In the genomic region with DNA sequence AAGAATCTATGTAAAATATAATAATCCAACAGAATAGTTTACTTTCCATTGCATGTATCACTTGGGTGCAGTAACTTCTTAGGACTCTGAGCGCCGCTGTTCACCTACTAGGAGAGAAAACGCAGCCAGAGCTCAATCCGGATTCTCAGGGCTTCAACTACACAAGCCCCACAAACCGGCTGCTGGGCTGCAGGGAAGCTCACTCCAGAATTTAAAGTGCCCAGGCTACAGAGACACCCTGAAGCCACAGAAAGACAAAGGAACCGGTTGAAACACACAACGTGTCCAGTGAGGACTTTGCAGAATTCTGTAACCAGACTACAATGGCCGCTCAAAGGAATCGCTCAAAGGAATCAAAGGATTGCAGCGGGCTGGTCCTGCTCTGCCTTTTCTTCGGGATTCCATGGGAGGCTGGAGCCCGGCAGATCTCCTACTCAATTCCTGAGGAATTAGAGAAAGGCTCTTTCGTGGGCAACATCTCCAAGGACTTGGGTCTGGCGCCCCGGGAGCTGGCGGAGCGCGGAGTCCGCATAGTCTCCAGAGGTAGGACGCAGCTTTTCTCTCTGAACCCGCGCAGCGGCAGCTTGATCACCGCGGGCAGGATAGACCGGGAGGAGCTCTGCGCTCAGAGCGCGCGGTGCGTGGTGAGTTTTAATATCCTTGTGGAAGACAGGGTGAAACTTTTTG, we compare ENCODE assay signal across 8 cellular contexts. TPM values are rescaled to one million over a fixed set of nuclear protein-coding genes. Genes with fewer than 3 reads are reported as not detected.
DNase-seq lines count a peak whose midpoint lies in the region; ATAC-seq, FAIRE-seq and TF ChIP-seq lines count a peak whose summit lies in the region.

Gene PCDHGA10 (plus strand): TSS at position 135 of the 687 bp plus-strand sequence. CDS start 189 bp downstream, at position 324.

- no peaks in the 10 kb centered on the region for H3K4me1 ChIP-seq in kidney (ENCODE audit: control insufficient read depth in 1 of 2, insufficient read depth in 1 of 2, low read depth in 1 of 2, low read length in 2 of 2)

- H3K27ac ChIP-seq in kidney (ENCODE audit: low read depth in 2 of 2, low read length in 2 of 2) = no peak within 1 kb of the TSS

- peak; percentile 70 for ATAC-seq in GM21447 (IDR thresholded peaks at IDR 0.05; ENCODE audit: unreplicated experiment)

- peak; percentile 30 for DNase-seq in Daoy (ENCODE audit: low read depth)
- DNase-seq in HUDEP-2 (lab: John Stamatoyannopoulos, UW; ENCODE audit: unreplicated experiment in 76 of 76) = peak in 54 of 76 experiments; percentile 1 to 67 (median 30)
- peak; percentile 30 for DNase-seq in T-helper 9 cell
- DNase-seq in central memory CD4-positive, alpha-beta T cell = peak; percentile 42
- DNase-seq in kidney = no peak
- peak; percentile 58 to 61 for DNase-seq in stimulated activated CD4-positive, alpha-beta T cell treated with anti-CD3 and anti-CD28 coated beads, Interleukin-2, amount 100 ng/mL, for 24 hours
- no peak for DNase-seq in islet precursor cell

- no peak for FAIRE-seq in kidney (lab: Jason Lieb, UNC)

- H3K9ac ChIP-seq in kidney (ENCODE audit: low read length in 2 of 2) = no peak within 1 kb of the TSS

- peak within 1 kb of the TSS; percentile 44 to 54 for H3K4me3 ChIP-seq in kidney (ENCODE audit: low read length in 2 of 2)

- no peaks in the 10 kb centered on the region for H3K36me3 ChIP-seq in kidney (ENCODE audit: control insufficient read depth in 1 of 2, insufficient read depth in 2 of 2, low read length in 2 of 2)

- peaks cover 27 to 50% of the 10 kb centered on the region in 2 donors for H3K9me3 ChIP-seq in kidney (ENCODE audit: control insufficient read depth in 1 of 2, low read length in 2 of 2)

- TF ChIP-seq CTCF in kidney (IDR thresholded peaks at IDR 0.05; ENCODE audit: borderline replicate concordance, extremely low read depth, insufficient read depth) = peak; percentile 28

- intact Hi-C loops in kidney (cut with DNase I) = no loop called here

RNA-seq across cellular contexts. Expression of gene PCDHGA10, which starts in this region (rescaled TPM):
- total RNA-seq in Daoy (2014; rRNA removed; shearing (Covaris generic)) = 0.06 and 0.30 TPM in 2 replicates
- total RNA-seq in kidney = 5.1 TPM
- polyA plus RNA-seq in kidney (ENCODE audit: insufficient read depth, low read depth, low replicate concordance) = 0.47 TPM

Comparison
In these comparisons a context has a peak if more than half of its experiments do, and no peak if none do; other contexts are left out.
1. Peak in DNase-seq in Daoy; RNA of the gene not detected or under 1 TPM.
2. DNase-seq: peak in HUDEP-2 (54 of 76), T-helper 9 cell (single experiment), central memory CD4-positive, alpha-beta T cell (single experiment) and stimulated activated CD4-positive, alpha-beta T cell treated with anti-CD3 and anti-CD28 coated beads, Interleukin-2, amount 100 ng/mL, for 24 hours (2 of 2); none in kidney (single experiment) and islet precursor cell (single experiment).